In genomic region chr2:23548143-23548769, GRCh38 we compare ENCODE assay signal across 1 cellular context.
TF ChIP-seq lines count a peak whose summit lies in the region.

No MANE protein-coding gene starts in this region.

TF ChIP-seq in SK-N-SH treated with all-trans-retinoic acid at 6 μM for 48 hours, 23 proteins besides CTCF, POLR2A, EP300 and RAD21 (continued from another document):
- TF ChIP-seq PATZ1 (CRISPR knock-in tag; IDR thresholded peaks at IDR 0.05; ENCODE audit: borderline replicate concordance) (no peak), ISL1 (CRISPR knock-in tag; IDR thresholded peaks at IDR 0.05) (no peak), TSHZ2 (CRISPR knock-in tag; IDR thresholded peaks at IDR 0.05) (no peak), POU6F1 (CRISPR knock-in tag; IDR thresholded peaks at IDR 0.05; ENCODE audit: borderline replicate concordance, low read depth) (no peak), TCF4 (CRISPR knock-in tag; IDR thresholded peaks at IDR 0.05; ENCODE audit: borderline replicate concordance) (no peak), ESRRG (CRISPR knock-in tag; IDR thresholded peaks at IDR 0.05) (no peak), ZNF565 (CRISPR knock-in tag; conservative IDR thresholded peaks at IDR 0.05; ENCODE audit: low read depth) (no peak), OSR1 (CRISPR knock-in tag; IDR thresholded peaks at IDR 0.05) (no peak), GLIS3 (CRISPR knock-in tag; IDR thresholded peaks at IDR 0.05) (no peak), BACH2 (CRISPR knock-in tag; IDR thresholded peaks at IDR 0.05; ENCODE audit: borderline replicate concordance) (no peak), ZC3H10 (CRISPR knock-in tag; IDR thresholded peaks at IDR 0.05) (no peak)
